In genomic region chr3:60399861-60400845, GRCh38 we compare ENCODE assay signal across 14 cellular contexts.
DNase-seq lines count a peak whose midpoint lies in the region; ATAC-seq lines count a peak whose summit lies in the region.
"Had no signal": no experiment of that assay in that cellular context is flagged by ENCODE, and none has a peak within 500 bp of the region (broad histone marks: within the 10 kb centered on the region; RNA-seq: fewer than 3 reads in every experiment).

No MANE protein-coding gene starts in this region.

- DNase-seq in NCI-H2107 treated with DMSO at 0.1 percent for 48 hours (lab: John Stamatoyannopoulos, UW; ENCODE audit: unreplicated experiment) (peak; percentile 67), NCI-H2107 (lab: John Stamatoyannopoulos, UW) (no peak), NCI-H69 (lab: John Stamatoyannopoulos, UW) (peak; percentile 71), skeletal muscle cell (ENCODE audit: low read depth) (peak; percentile 16), globus pallidus (ENCODE audit: low spot score) (no peak)
- DNase-seq: activated T-cell treated with anti-CD3 and anti-CD28 coated beads, Interleukin-2, amount 50 U/mL, for 1 hour; HCEC 1CT; NCI-H510A treated with DMSO at 0.1 percent for 48 hours; thyroid gland had no signal

- no peak overlapping the region for H3K4me3 ChIP-seq in skeletal muscle cell (ENCODE audit: low read depth, low read length)
- H3K4me3 ChIP-seq: ascending aorta, SK-N-MC, thyroid gland had no signal

- ATAC-seq in esophagus mucosa (peak; percentile 78), GM18870 (IDR thresholded peaks at IDR 0.05; ENCODE audit: unreplicated experiment) (no peak), HG03460 (IDR thresholded peaks at IDR 0.05; ENCODE audit: unreplicated experiment) (no peak)

Comparison
In these comparisons a context has a peak if more than half of its experiments do, and no peak if none do; other contexts are left out.
1. DNase-seq: peak in NCI-H2107 treated with DMSO at 0.1 percent for 48 hours (single experiment), NCI-H69 (single experiment) and skeletal muscle cell (single experiment); none in NCI-H2107 (single experiment) and globus pallidus (single experiment).